ENCODE assay signal across 17 cellular contexts in genomic region chr2:234454433-234454832, GRCh38. TPM values are rescaled to one million over a fixed set of nuclear protein-coding genes. Genes with fewer than 3 reads are reported as not detected.
A peak's percentile ranks its signal among the peaks of the same experiment; 100 is the strongest.
DNase-seq lines count a peak whose midpoint lies in the region; ATAC-seq and TF ChIP-seq lines count a peak whose summit lies in the region.
"Had no signal": no experiment of that assay in that cellular context is flagged by ENCODE, and none has a peak within 500 bp of the region (broad histone marks: within the 10 kb centered on the region; RNA-seq: fewer than 3 reads in every experiment).

No MANE protein-coding gene starts in this region.

- peak overlapping the region; percentile 84 for H3K4me3 Mint-ChIP-seq in activated naive CD8-positive, alpha-beta T cell treated with anti-CD3 and anti-CD28 coated beads, Interleukin-2, amount 50 U/mL, for 24 hours
- peak overlapping the region; percentile 14 to 30 for H3K4me3 Mint-ChIP-seq in stimulated activated naive B cell treated with anti-CD40 and anti-IgM and Interleukin-4, amounts not matched to agents 10 μg/mL and 1 μg/mL and 100 μg/mL, for 72 hours

- CTCF ChIA-PET in OCI-LY7 (lab: Charles Lee; ENCODE audit: unreplicated experiment) = interaction anchor here (1.0 kb wide), 1 partner anchor 10 kb away, joined by 4 read pairs; no protein-coding TSS in a partner anchor

- DNase-seq in activated T-cell treated with anti-CD3 and anti-CD28 coated beads, Interleukin-2, amount 50 U/mL, for 1 hour = peak; percentile 15
- no peak for DNase-seq in activated T-cell treated with anti-CD3 and anti-CD28 coated beads, Interleukin-2, amount 50 U/mL, for 48 hours
- peak; percentile 61 for DNase-seq in OCI-LY7 (ENCODE audit: low spot score)
- DNase-seq in activated naive CD8-positive, alpha-beta T cell treated with anti-CD3 and anti-CD28 coated beads, Interleukin-2, amount 50 U/mL, for 24 hours = no peak
- DNase-seq in stimulated activated naive B cell treated with anti-CD40 and anti-IgM and Interleukin-4, amounts not matched to agents 10 μg/mL and 1 μg/mL and 100 μg/mL, for 72 hours = no peak
- DNase-seq in HuH-7.5 (ENCODE audit: low spot score) = no peak
- no peak for DNase-seq in cerebellar nuclear complex (lab: John Stamatoyannopoulos, UW)
- DNase-seq: activated CD4-positive, CD25-positive, alpha-beta regulatory T cell treated with anti-CD3 and anti-CD28 coated beads, Interleukin-2, amount 50 U/mL, for 72 hours; activated effector memory CD4-positive, alpha-beta T cell treated with anti-CD3 and anti-CD28 coated beads, Interleukin-2, amount 50 U/mL, for 16 hours; COR-L47; effector CD8-positive, alpha-beta T cell; hippocampal formation; left colon; NCI-H526 treated with DMSO at 0.1 percent for 48 hours; RPMI8226; stimulated activated CD4-positive, alpha-beta T cell treated with anti-CD3 and anti-CD28 coated beads, Interleukin-12 subunit alpha, Interleukin-12 subunit beta, amount 100 ng/mL, for 4 hours had no signal

- intact Hi-C loops in OCI-LY7 (cut with micrococcal nuclease; ENCODE audit: unreplicated experiment) = no loop called here

- peaks cover 18% of the 10 kb centered on the region; the same call in 1 of the 2 replicates for H3K9me3 ChIP-seq in OCI-LY7 (ENCODE audit: low read length)

- peaks cover 9% of the 10 kb centered on the region; the same call in 1 of the 2 replicates for H3K36me3 ChIP-seq in OCI-LY7 (ENCODE audit: insufficient read depth, low read length)

- no peaks in the 10 kb centered on the region for H3K27me3 Mint-ChIP-seq in activated naive CD8-positive, alpha-beta T cell treated with anti-CD3 and anti-CD28 coated beads, Interleukin-2, amount 50 U/mL, for 24 hours
- H3K27me3 Mint-ChIP-seq in stimulated activated naive B cell treated with anti-CD40 and anti-IgM and Interleukin-4, amounts not matched to agents 10 μg/mL and 1 μg/mL and 100 μg/mL, for 72 hours = no peaks in the 10 kb centered on the region

- no peaks in the 10 kb centered on the region for H3K9me2 ChIP-seq in OCI-LY7 (ENCODE audit: insufficient read depth, low read length)

- H3K9me3 Mint-ChIP-seq in activated naive CD8-positive, alpha-beta T cell treated with anti-CD3 and anti-CD28 coated beads, Interleukin-2, amount 50 U/mL, for 24 hours = peaks cover 4% of the 10 kb centered on the region
- H3K9me3 Mint-ChIP-seq in stimulated activated naive B cell treated with anti-CD40 and anti-IgM and Interleukin-4, amounts not matched to agents 10 μg/mL and 1 μg/mL and 100 μg/mL, for 72 hours = peaks cover 4 to 8% of the 10 kb centered on the region in 2 donors

- no TSS peak for BruUV-seq in OCI-LY7 (replicated peaks; lab: Mats Ljungman, UMichigan)

- H3K4me2 ChIP-seq in OCI-LY7 (ENCODE audit: low read length) = peak overlapping the region; percentile 41

- H2AFZ ChIP-seq in OCI-LY7 (ENCODE audit: low read length) = peak overlapping the region; percentile 77

- H3K4me1 Mint-ChIP-seq in activated naive CD8-positive, alpha-beta T cell treated with anti-CD3 and anti-CD28 coated beads, Interleukin-2, amount 50 U/mL, for 24 hours = peaks cover 83% of the 10 kb centered on the region
- peaks cover 32 to 67% of the 10 kb centered on the region in 2 donors for H3K4me1 Mint-ChIP-seq in stimulated activated naive B cell treated with anti-CD40 and anti-IgM and Interleukin-4, amounts not matched to agents 10 μg/mL and 1 μg/mL and 100 μg/mL, for 72 hours

- H4K20me1 ChIP-seq in OCI-LY7 (ENCODE audit: insufficient read depth, low read length) = no peaks in the 10 kb centered on the region

- H3K27ac Mint-ChIP-seq in activated naive CD8-positive, alpha-beta T cell treated with anti-CD3 and anti-CD28 coated beads, Interleukin-2, amount 50 U/mL, for 24 hours = peak overlapping the region; percentile 94
- H3K27ac Mint-ChIP-seq in stimulated activated naive B cell treated with anti-CD40 and anti-IgM and Interleukin-4, amounts not matched to agents 10 μg/mL and 1 μg/mL and 100 μg/mL, for 72 hours = no peak overlapping the region

- peak; percentile 50 for ATAC-seq in activated naive CD8-positive, alpha-beta T cell treated with anti-CD3 and anti-CD28 coated beads, Interleukin-2, amount 50 U/mL, for 24 hours
- ATAC-seq in stimulated activated naive B cell treated with anti-CD40 and anti-IgM and Interleukin-4, amounts not matched to agents 10 μg/mL and 1 μg/mL and 100 μg/mL, for 72 hours (replicated peaks) = peak; percentile 83 to 84
- ATAC-seq in GM19328 (IDR thresholded peaks at IDR 0.05; ENCODE audit: unreplicated experiment) = no peak
- ATAC-seq: left colon had no signal

- H3K79me2 ChIP-seq in OCI-LY7 (ENCODE audit: insufficient read depth, low read depth, low read length) = no peaks in the 10 kb centered on the region

- no peak for TF ChIP-seq CTCF in OCI-LY7 (conservative IDR thresholded peaks at IDR 0.05; ENCODE audit: low read length)

- POLR2A ChIA-PET in OCI-LY7 (lab: Charles Lee) = interaction anchor here (0.7 to 3.0 kb wide), 10 partner anchors 8 to 240 kb away, joined by 3 to 10 read pairs (median 6); no protein-coding TSS in a partner anchor

- peaks cover 38% of the 10 kb centered on the region for H3K4me1 ChIP-seq in OCI-LY7 (ENCODE audit: insufficient read depth, low read length, poor library complexity, severe bottlenecking)

- H3K4me3 ChIP-seq in OCI-LY7 (ENCODE audit: low read depth, low read length, poor library complexity, severe bottlenecking) = peak overlapping the region; percentile 20

- peak overlapping the region; percentile 3 for H3K27ac ChIP-seq in OCI-LY7 (ENCODE audit: low read depth, low read length, poor library complexity, severe bottlenecking)

- no peaks in the 10 kb centered on the region for H3K36me3 Mint-ChIP-seq in activated naive CD8-positive, alpha-beta T cell treated with anti-CD3 and anti-CD28 coated beads, Interleukin-2, amount 50 U/mL, for 24 hours (ENCODE audit: low read depth)
- peaks cover 3 to 4% of the 10 kb centered on the region in 2 donors for H3K36me3 Mint-ChIP-seq in stimulated activated naive B cell treated with anti-CD40 and anti-IgM and Interleukin-4, amounts not matched to agents 10 μg/mL and 1 μg/mL and 100 μg/mL, for 72 hours

RNA-seq across cellular contexts. Expression of gene ARL4C, which starts 42.4 kb away (rescaled TPM):
- total RNA-seq in OCI-LY7 (2014; rRNA removed; shearing (Covaris generic)) = 15.4 and 15.7 TPM in 2 replicates
- total RNA-seq in OCI-LY7 (2022) = 18.9 and 19.6 TPM in 2 replicates

Comparison
In these comparisons a context has a peak if more than half of its experiments do, and no peak if none do; other contexts are left out.
1. DNase-seq: peak in activated T-cell treated with anti-CD3 and anti-CD28 coated beads, Interleukin-2, amount 50 U/mL, for 1 hour (single experiment) and OCI-LY7 (single experiment); none in activated T-cell treated with anti-CD3 and anti-CD28 coated beads, Interleukin-2, amount 50 U/mL, for 48 hours (0 of 2), activated naive CD8-positive, alpha-beta T cell treated with anti-CD3 and anti-CD28 coated beads, Interleukin-2, amount 50 U/mL, for 24 hours (single experiment), stimulated activated naive B cell treated with anti-CD40 and anti-IgM and Interleukin-4, amounts not matched to agents 10 μg/mL and 1 μg/mL and 100 μg/mL, for 72 hours (single experiment), HuH-7.5 (single experiment) and cerebellar nuclear complex (0 of 2).